In genomic region chr1:104621221-104621620, GRCh38 we compare ENCODE assay signal across 6 cellular contexts.
"Had no signal": no experiment of that assay in that cellular context is flagged by ENCODE, and none has a peak within 500 bp of the region (broad histone marks: within the 10 kb centered on the region; RNA-seq: fewer than 3 reads in every experiment).

No MANE protein-coding gene starts in this region.

- H3K4me3 ChIP-seq: K562 had no signal

- ATAC-seq: HepG2, K562 had no signal

- H3K27me3 Mint-ChIP-seq: IgD-negative memory B cell had no signal

- H3K4me3 Mint-ChIP-seq: IgD-negative memory B cell had no signal

- DNase-seq: IMR-90 had no signal

- H3K27ac Mint-ChIP-seq: IgD-negative memory B cell had no signal

- H3K27ac ChIP-seq: HL-60 had no signal

- FAIRE-seq: HepG2, HTR-8/SVneo, K562 had no signal

- H3K36me3 Mint-ChIP-seq: IgD-negative memory B cell had no signal
